ENCODE assay signal across 8 cellular contexts in genomic region chr17:82351713-82352488, GRCh38. TPM values are rescaled to one million over a fixed set of nuclear protein-coding genes. Genes with fewer than 3 reads are reported as not detected.
DNase-seq lines count a peak whose midpoint lies in the region; ATAC-seq and TF ChIP-seq lines count a peak whose summit lies in the region.

No MANE protein-coding gene starts in this region.

- H3K9me3 ChIP-seq in Panc1 (ENCODE audit: control insufficient read depth, insufficient read depth, low read depth, low read length): no peaks in the 10 kb centered on the region

- CTCF ChIA-PET in Panc1 (lab: Charles Lee): no interaction called here

- BruUV-seq in Panc1 (replicated peaks; lab: Mats Ljungman, UMichigan): no TSS peak

- H3K4me1 Mint-ChIP-seq in activated T-cell treated with anti-CD3 and anti-CD28 coated beads, Interleukin-2, amount 50 U/mL, for 4 hours (ENCODE audit: low read depth): no peaks in the 10 kb centered on the region
- no peaks in the 10 kb centered on the region for H3K4me1 Mint-ChIP-seq in neural crest cell

- no peak overlapping the region for H3K4me3 Mint-ChIP-seq in activated T-cell treated with anti-CD3 and anti-CD28 coated beads, Interleukin-2, amount 50 U/mL, for 4 hours
- H3K4me3 Mint-ChIP-seq in neural crest cell: no peak overlapping the region

- no peak overlapping the region for H3K27ac ChIP-seq in Panc1 (ENCODE audit: low read length)

- TF ChIP-seq CTCF in Panc1 (IDR thresholded peaks at IDR 0.05): peak; percentile 98
- peak; percentile 98 for TF ChIP-seq CTCF in neural crest cell (conservative IDR thresholded peaks at IDR 0.05)

- H3K27me3 ChIP-seq in Panc1 (ENCODE audit: control insufficient read depth, insufficient read depth, low read length): no peaks in the 10 kb centered on the region

- in situ Hi-C loops in KBM-7 (cut with MboI; ENCODE audit: low pct_unique_long_range_greater_than_20kb, low sequenced_read_pairs) (loop anchor here (10.0 kb wide), 1 partner anchor 63 kb away; the partner anchor contains the start of genes HEXD and OGFOD3), Panc1 (cut with HindIII; ENCODE audit: low pct_unique_long_range_greater_than_20kb, low sequenced_read_pairs) (no loop called here)

- intact Hi-C loops in Panc1 (cut with micrococcal nuclease; ENCODE audit: unreplicated experiment): loop anchor here (1.0 kb wide), 1 partner anchor 61 kb away; no protein-coding TSS in a partner anchor

- no peaks in the 10 kb centered on the region for H3K36me3 Mint-ChIP-seq in activated T-cell treated with anti-CD3 and anti-CD28 coated beads, Interleukin-2, amount 50 U/mL, for 4 hours (ENCODE audit: insufficient read depth)
- H3K36me3 Mint-ChIP-seq in neural crest cell (ENCODE audit: low read depth): no peaks in the 10 kb centered on the region

- no peaks in the 10 kb centered on the region for H3K36me3 ChIP-seq in Panc1 (ENCODE audit: control insufficient read depth, insufficient read depth, low read length)

- ATAC-seq in Panc1: peak; percentile 88
- peak; percentile 89 to 90 for ATAC-seq in activated T-cell treated with anti-CD3 and anti-CD28 coated beads, Interleukin-2, amount 50 U/mL, for 4 hours
- peak; percentile 74 for ATAC-seq in stimulated activated naive CD8-positive, alpha-beta T cell treated with anti-CD3 and anti-CD28 coated beads, Interleukin-15, Interleukin-2, amounts not matched to agents 100 U/mL and 50 U/mL, for 24 hours

- POLR2A ChIA-PET in Panc1 (lab: Charles Lee): no interaction called here

- peaks cover 8% of the 10 kb centered on the region for H3K27me3 Mint-ChIP-seq in activated T-cell treated with anti-CD3 and anti-CD28 coated beads, Interleukin-2, amount 50 U/mL, for 4 hours (ENCODE audit: low read depth)
- peaks cover 5% of the 10 kb centered on the region for H3K27me3 Mint-ChIP-seq in neural crest cell (ENCODE audit: low read depth)

- no peak overlapping the region for H3K4me3 ChIP-seq in Panc1 (ENCODE audit: low read depth in 2 of 2, low read length in 2 of 2)

- no peak overlapping the region for H3K27ac Mint-ChIP-seq in neural crest cell (ENCODE audit: unreplicated experiment)

- DNase-seq in NCI-H1417 (lab: John Stamatoyannopoulos, UW): peak; percentile 83 to 92 (median 87)
- no peak for DNase-seq in NCI-H1417 treated with DMSO at 0.1 percent for 48 hours (lab: John Stamatoyannopoulos, UW)
- DNase-seq in KBM-7: peak; percentile 91
- peak; percentile 58 for DNase-seq in Panc1 (ENCODE audit: low read depth, low spot score)
- DNase-seq in activated T-cell treated with anti-CD3 and anti-CD28 coated beads, Interleukin-2, amount 50 U/mL, for 4 hours: peak; percentile 83
- peak; percentile 90 for DNase-seq in fibroblast of peridontal ligament (ENCODE audit: extremely low read depth)
- peak; percentile 90 for DNase-seq in neural crest cell (ENCODE audit: low read depth, low spot score)
- peak; percentile 86 for DNase-seq in stimulated activated naive CD8-positive, alpha-beta T cell treated with anti-CD3 and anti-CD28 coated beads, Interleukin-15, Interleukin-2, amounts not matched to agents 100 U/mL and 50 U/mL, for 24 hours

- peaks cover 29% of the 10 kb centered on the region for H3K4me1 ChIP-seq in Panc1 (ENCODE audit: control insufficient read depth, insufficient read depth, low read length)

- H3K9me3 Mint-ChIP-seq in activated T-cell treated with anti-CD3 and anti-CD28 coated beads, Interleukin-2, amount 50 U/mL, for 4 hours: no peaks in the 10 kb centered on the region
- no peaks in the 10 kb centered on the region for H3K9me3 Mint-ChIP-seq in neural crest cell

RNA-seq across cellular contexts. Expression of gene TEX19, which starts 7.1 kb away (rescaled TPM):
- 0.21 TPM for total RNA-seq in Panc1 (2021; ENCODE audit: unreplicated experiment)
- polyA plus RNA-seq in Panc1 (2012; ENCODE audit: insufficient read length): not detected
- under 1 TPM; 0.16 to 0.38 (median 0.25) TPM for total RNA-seq in activated T-cell treated with anti-CD3 and anti-CD28 coated beads, Interleukin-2, amount 50 U/mL, for 4 hours
- total RNA-seq in neural crest cell: 0.20 and 0.23 TPM in 2 replicates

RNA-seq across cellular contexts. Expression of gene SECTM1, which starts 18.3 kb away (rescaled TPM):
- total RNA-seq in Panc1 (2021; ENCODE audit: unreplicated experiment): 5.4 TPM
- polyA plus RNA-seq in Panc1 (2012; ENCODE audit: insufficient read length): 7.3 TPM
- total RNA-seq in activated T-cell treated with anti-CD3 and anti-CD28 coated beads, Interleukin-2, amount 50 U/mL, for 4 hours: 1 to 10 TPM; 2.6 to 3.8 (median 3.0) TPM
- total RNA-seq in neural crest cell: not detected in 2 replicates

RNA-seq across cellular contexts. Expression of gene UTS2R, which starts 19.7 kb away (rescaled TPM):
- total RNA-seq in Panc1 (2021; ENCODE audit: unreplicated experiment): 0.39 TPM
- polyA plus RNA-seq in Panc1 (2012; ENCODE audit: insufficient read length): 0.16 TPM
- total RNA-seq in activated T-cell treated with anti-CD3 and anti-CD28 coated beads, Interleukin-2, amount 50 U/mL, for 4 hours: not detected
- not detected in 2 replicates for total RNA-seq in neural crest cell

RNA-seq across cellular contexts. Expression of gene CD7, which starts 34.5 kb away (rescaled TPM):
- total RNA-seq in Panc1 (2021; ENCODE audit: unreplicated experiment) (0.77 TPM), neural crest cell (not detected in 2 replicates)
- 0.27 TPM for polyA plus RNA-seq in Panc1 (2012; ENCODE audit: insufficient read length)
- total RNA-seq in activated T-cell treated with anti-CD3 and anti-CD28 coated beads, Interleukin-2, amount 50 U/mL, for 4 hours: 100 to 1,000 TPM; 256 to 382 (median 364) TPM
